1 cellular context compared by ENCODE assay signal in the genomic region with DNA sequence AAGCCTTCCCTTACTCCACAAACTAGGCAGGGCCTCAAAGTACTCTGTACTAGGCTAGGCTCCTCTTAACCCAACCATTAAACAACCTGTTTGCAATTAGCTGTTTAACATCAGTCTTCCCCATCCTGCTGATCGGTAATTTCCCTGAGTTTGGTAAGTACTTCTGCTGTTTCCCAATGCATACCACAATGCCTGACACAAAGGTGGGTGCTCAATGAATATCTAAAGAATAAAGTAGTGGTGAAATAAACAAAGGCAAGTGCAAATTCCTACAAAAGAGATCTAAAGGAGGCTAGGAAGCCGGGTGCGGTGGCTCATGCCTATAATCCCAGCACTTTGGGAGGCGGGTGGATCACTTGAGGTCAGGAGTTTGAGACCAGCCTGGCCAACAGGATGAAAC.
TF ChIP-seq lines count a peak whose summit lies in the region.

No MANE protein-coding gene starts in this region.

TF ChIP-seq in H1, 55 proteins besides CTCF, POLR2A, EP300 and RAD21:
- TF ChIP-seq POU5F1 (IDR thresholded peaks at IDR 0.05; ENCODE audit: low read depth, low read length) (0 out of 2 replicates have a peak, but pooled peaks have one; percentile 9), SP2 (IDR thresholded peaks at IDR 0.05; ENCODE audit: low read length) (no peak), EZH2 (IDR thresholded peaks at IDR 0.05; ENCODE audit: low read depth, low read length, severe bottlenecking) (no peak), NANOG (IDR thresholded peaks at IDR 0.05; ENCODE audit: insufficient read depth, low read depth, low read length, poor library complexity, severe bottlenecking) (peak; percentile 5)
TF ChIP-seq in H1: peak in this region for 2.
